In genomic region chr13:69524459-69525155, GRCh38 we compare ENCODE assay signal across 11 cellular contexts.
A peak's percentile ranks its signal among the peaks of the same experiment; 100 is the strongest.
DNase-seq lines count a peak whose midpoint lies in the region; ATAC-seq, FAIRE-seq and TF ChIP-seq lines count a peak whose summit lies in the region.
"Had no signal": no experiment of that assay in that cellular context is flagged by ENCODE, and none has a peak within 500 bp of the region (broad histone marks: within the 10 kb centered on the region; RNA-seq: fewer than 3 reads in every experiment).

No MANE protein-coding gene starts in this region.

- H3K79me2 ChIP-seq in H9 (ENCODE audit: insufficient read depth, low read length): no peaks in the 10 kb centered on the region
- H3K79me2 ChIP-seq in neural progenitor cell (ENCODE audit: low read depth): no peaks in the 10 kb centered on the region

- no peak overlapping the region for H3K4ac ChIP-seq in H9 (ENCODE audit: low read depth, low read length)

- H3K27me3 ChIP-seq in H9 (ENCODE audit: insufficient read depth, low read length) (no peaks in the 10 kb centered on the region), bronchial epithelial cell (ENCODE audit: control insufficient read depth, insufficient read depth, low read length) (no peaks in the 10 kb centered on the region), neural progenitor cell (no peaks in the 10 kb centered on the region), spleen (replicated peaks in 1 of 7) (no peaks in the 10 kb centered on the region), gastroesophageal sphincter (no peaks in the 10 kb centered on the region)
- H3K27me3 ChIP-seq: heart left ventricle had no signal

- no peak overlapping the region for H3K56ac ChIP-seq in H9 (ENCODE audit: insufficient read length, low read depth, low read length)

- H3K36me3 Mint-ChIP-seq in H9 (ENCODE audit: insufficient read depth in 1 of 3, low read depth in 3 of 3): no peaks in the 10 kb centered on the region
- no peaks in the 10 kb centered on the region for H3K36me3 Mint-ChIP-seq in neural progenitor cell
- H3K36me3 Mint-ChIP-seq: naive thymus-derived CD8-positive, alpha-beta T cell had no signal

- H3K27me3 Mint-ChIP-seq in H9 (ENCODE audit: low read depth) (no peaks in the 10 kb centered on the region), neural progenitor cell (ENCODE audit: insufficient read depth, low read depth) (no peaks in the 10 kb centered on the region)
- H3K27me3 Mint-ChIP-seq: naive thymus-derived CD8-positive, alpha-beta T cell had no signal

- no peak for FAIRE-seq in bronchial epithelial cell (lab: Jason Lieb, UNC)

- H2BK12ac ChIP-seq in H9 (ENCODE audit: insufficient read length, low read depth, low read length): no peak overlapping the region

- no peak overlapping the region for H4K5ac ChIP-seq in H9 (ENCODE audit: insufficient read length, low read depth, low read length)

- H2BK20ac ChIP-seq in H9 (ENCODE audit: low read depth, low read length, poor library complexity, severe bottlenecking): no peak overlapping the region

- TF ChIP-seq CTCF in H9 (conservative IDR thresholded peaks at IDR 0.05) (peak; percentile 67; the same call in 2 of the 3 replicates), bronchial epithelial cell (IDR thresholded peaks at IDR 0.05; ENCODE audit: insufficient read depth, low read length, severe bottlenecking) (no peak), neural progenitor cell (IDR thresholded peaks at IDR 0.05) (peak; percentile 58), spleen (IDR thresholded peaks at IDR 0.05 in 8 of 11, conservative IDR thresholded peaks at IDR 0.05 in 3 of 11) (no peak), gastroesophageal sphincter (IDR thresholded peaks at IDR 0.05) (no peak)

- H4K8ac ChIP-seq in H9 (replicated peaks; ENCODE audit: insufficient read length, low read depth, low read length): no peak overlapping the region

- no peaks in the 10 kb centered on the region for H3K4me1 ChIP-seq in H9 (ENCODE audit: insufficient read depth, low read length)
- H3K4me1 ChIP-seq in neural progenitor cell: no peaks in the 10 kb centered on the region
- H3K4me1 ChIP-seq in spleen: no peaks in the 10 kb centered on the region
- H3K4me1 ChIP-seq in gastroesophageal sphincter: no peaks in the 10 kb centered on the region
- H3K4me1 ChIP-seq: heart left ventricle had no signal

- H3K9me3 Mint-ChIP-seq in H9 (no peaks in the 10 kb centered on the region), neural progenitor cell (no peaks in the 10 kb centered on the region)

- H2AK5ac ChIP-seq in H9 (ENCODE audit: insufficient read length, low read length): no peak overlapping the region

- H3K4me2 ChIP-seq in H9 (ENCODE audit: insufficient read depth, insufficient read length, low read length) (no peak overlapping the region), neural progenitor cell (no peak overlapping the region)

- peaks cover 6 to 7% of the 10 kb centered on the region in 2 experiments; a peak in 3 of 4 replicates for H3K4me1 Mint-ChIP-seq in H9
- no peaks in the 10 kb centered on the region for H3K4me1 Mint-ChIP-seq in neural progenitor cell
- H3K4me1 Mint-ChIP-seq: naive thymus-derived CD8-positive, alpha-beta T cell had no signal

- no peak overlapping the region for H2BK120ac ChIP-seq in H9 (ENCODE audit: low read depth, low read length, poor library complexity, severe bottlenecking)

- no peak for ATAC-seq in HG02970 (IDR thresholded peaks at IDR 0.05; ENCODE audit: low FRiP score, unreplicated experiment)
- ATAC-seq in gastroesophageal sphincter: no peak
- ATAC-seq: heart left ventricle; naive thymus-derived CD8-positive, alpha-beta T cell had no signal

- H3K23ac ChIP-seq in H9 (ENCODE audit: insufficient read length, low read depth, low read length): no peak overlapping the region

- H4K20me1 ChIP-seq in H9 (ENCODE audit: control insufficient read depth, insufficient read depth, insufficient read length): no peaks in the 10 kb centered on the region
- no peaks in the 10 kb centered on the region for H4K20me1 ChIP-seq in neural progenitor cell (ENCODE audit: low read depth)

- no peak overlapping the region for H3K14ac ChIP-seq in H9 (ENCODE audit: insufficient read depth, low read length)

- H3K27ac ChIP-seq in H9 (ENCODE audit: insufficient read length, low read depth, low read length) (no peak overlapping the region), neural progenitor cell (no peak overlapping the region), spleen (no peak overlapping the region), gastroesophageal sphincter (no peak overlapping the region)
- H3K27ac ChIP-seq: heart left ventricle had no signal

- H3K9me3 ChIP-seq in H9 (ENCODE audit: control insufficient read depth, low read depth, low read length) (no peaks in the 10 kb centered on the region), neural progenitor cell (ENCODE audit: low read depth) (no peaks in the 10 kb centered on the region), spleen (no peaks in the 10 kb centered on the region), gastroesophageal sphincter (no peaks in the 10 kb centered on the region)
- H3K9me3 ChIP-seq: heart left ventricle had no signal

- H3K27ac Mint-ChIP-seq in H9: no peak overlapping the region
- no peak overlapping the region for H3K27ac Mint-ChIP-seq in neural progenitor cell
- H3K27ac Mint-ChIP-seq: naive thymus-derived CD8-positive, alpha-beta T cell had no signal

- no peaks in the 10 kb centered on the region for H3F3A ChIP-seq in neural progenitor cell (ENCODE audit: low read depth)

- H3K36me3 ChIP-seq in bronchial epithelial cell (ENCODE audit: control insufficient read depth, insufficient read depth, low read length): no peaks in the 10 kb centered on the region
- H3K36me3 ChIP-seq in neural progenitor cell: no peaks in the 10 kb centered on the region
- H3K36me3 ChIP-seq in spleen: no peaks in the 10 kb centered on the region
- no peaks in the 10 kb centered on the region for H3K36me3 ChIP-seq in gastroesophageal sphincter
- H3K36me3 ChIP-seq: heart left ventricle had no signal

- no peak overlapping the region for H2AFZ ChIP-seq in H9 (ENCODE audit: low read length)
- no peak overlapping the region for H2AFZ ChIP-seq in neural progenitor cell (replicated peaks)

- no peak overlapping the region for H4K91ac ChIP-seq in H9 (ENCODE audit: insufficient read length, low read depth, low read length)

- no peak overlapping the region for H3K9ac ChIP-seq in H9 (ENCODE audit: extremely low read depth, insufficient read length, low read length)
- H3K9ac ChIP-seq in neural progenitor cell: no peak overlapping the region

- H3K79me1 ChIP-seq in H9 (ENCODE audit: insufficient read depth, low read depth, low read length, poor library complexity, severe bottlenecking): no peaks in the 10 kb centered on the region

- no peaks in the 10 kb centered on the region for H3K23me2 ChIP-seq in H9 (ENCODE audit: insufficient read length, low read depth, low read length, poor library complexity, severe bottlenecking)

- H3K18ac ChIP-seq in H9 (ENCODE audit: insufficient read length, low read depth, low read length): no peak overlapping the region

- DNase-seq in H9 (no peak), NCI-H69 (lab: John Stamatoyannopoulos, UW) (peak; percentile 4), bronchial epithelial cell (ENCODE audit: low read depth) (peak; percentile 0), neural progenitor cell (ENCODE audit: low spot score) (no peak), spleen (no peak)
- DNase-seq: heart left ventricle; naive thymus-derived CD8-positive, alpha-beta T cell; SHP77 treated with DMSO at 0.1 percent for 48 hours; stimulated activated CD4-positive, alpha-beta T cell treated with anti-CD3 and anti-CD28 coated beads, Interleukin-4, amount 100 ng/mL, for 4 hours had no signal

- H2BK5ac ChIP-seq in H9 (ENCODE audit: insufficient read length, low read length): no peak overlapping the region

- TF ChIP-seq POLR2A in spleen (IDR thresholded peaks at IDR 0.05) (no peak), gastroesophageal sphincter (IDR thresholded peaks at IDR 0.05) (no peak)

- H3K4me3 ChIP-seq in bronchial epithelial cell (ENCODE audit: low read depth, low read length) (no peak overlapping the region), neural progenitor cell (no peak overlapping the region), spleen (no peak overlapping the region), gastroesophageal sphincter (no peak overlapping the region)
- H3K4me3 ChIP-seq: heart left ventricle had no signal

- no CpG with 5 or more reads among the region's 2 CpGs for WGBS in H9 (ENCODE audit: extremely low coverage, insufficient read length, low lambda C conversion rate)
- WGBS in spleen, 5 donors: 47 to 57% (median 50%) methylated on average over 2 of the region's 2 CpGs
- 27 to 43% methylated on average over 2 of the region's 2 CpGs for WGBS in gastroesophageal sphincter (ENCODE audit: low coverage in 1 of 2), 2 donors

- TF ChIP-seq EP300 in gastroesophageal sphincter (IDR thresholded peaks at IDR 0.05): no peak

- no peak overlapping the region for H2BK15ac ChIP-seq in H9 (ENCODE audit: low read depth, low read length)

- no peak overlapping the region for H3T11ph ChIP-seq in H9 (ENCODE audit: low read length)

- H3K4me3 Mint-ChIP-seq in H9 (no peak overlapping the region), neural progenitor cell (no peak overlapping the region)
- H3K4me3 Mint-ChIP-seq: naive thymus-derived CD8-positive, alpha-beta T cell had no signal

- intact Hi-C loops in spleen (cut with DNase I; ENCODE audit: low total_unique reads): no loop called here

Comparison
In these comparisons a context has a peak if more than half of its experiments do, and no peak if none do; other contexts are left out.
1. DNase-seq: peak in NCI-H69 (single experiment) and bronchial epithelial cell (single experiment); none in H9 (single experiment), neural progenitor cell (single experiment) and spleen (single experiment).
2. CTCF ChIP-seq: peak in H9 (single experiment) and neural progenitor cell (single experiment); none in bronchial epithelial cell (single experiment), spleen (0 of 11) and gastroesophageal sphincter (0 of 4).